Comparison of ENCODE assay signal across 19 cellular contexts in the genomic region with DNA sequence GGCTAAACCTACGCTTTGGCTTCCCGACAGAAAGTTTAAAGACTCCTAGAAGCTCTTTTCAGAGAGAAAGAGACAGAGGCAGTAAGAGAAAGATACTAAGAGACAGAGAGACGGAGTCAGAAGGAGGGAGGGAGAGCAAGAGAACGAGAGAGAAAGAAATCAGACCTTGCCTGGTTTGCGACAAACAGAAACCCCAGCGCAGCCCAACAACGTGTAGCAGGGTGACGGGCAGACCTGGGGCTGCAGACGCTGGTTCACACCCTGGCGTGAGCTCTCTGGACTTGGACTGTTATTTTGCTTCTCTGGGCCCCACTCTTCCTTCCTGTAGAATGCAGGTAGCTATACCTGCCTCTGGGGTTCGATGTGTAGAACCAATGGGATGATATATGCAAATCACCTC.
DNase-seq lines count a peak whose midpoint lies in the region; ATAC-seq and TF ChIP-seq lines count a peak whose summit lies in the region.
"Had no signal": no experiment of that assay in that cellular context is flagged by ENCODE, and none has a peak within 500 bp of the region (broad histone marks: within the 10 kb centered on the region; RNA-seq: fewer than 3 reads in every experiment).

No MANE protein-coding gene starts in this region.

- peak overlapping the region; percentile 23 for H3K9ac ChIP-seq in adipocyte (ENCODE audit: low read length)

- H3K27me3 ChIP-seq in right cardiac atrium (ENCODE audit: control insufficient read depth, insufficient read depth), result no peaks in the 10 kb centered on the region
- H3K27me3 ChIP-seq in adipocyte (replicated peaks; ENCODE audit: control insufficient read depth, insufficient read depth, low read length), result no peaks in the 10 kb centered on the region
- H3K27me3 ChIP-seq in vagina, result no peaks in the 10 kb centered on the region
- H3K27me3 ChIP-seq: dorsolateral prefrontal cortex, gastrocnemius medialis, ovary, sigmoid colon, upper lobe of left lung had no signal

- no peaks in the 10 kb centered on the region for H3K36me3 Mint-ChIP-seq in memory B cell
- H3K36me3 Mint-ChIP-seq: CD14-positive monocyte had no signal

- H3K27ac ChIP-seq in right cardiac atrium (ENCODE audit: low read length) (no peak overlapping the region), vagina (peak overlapping the region; percentile 44)
- H3K27ac ChIP-seq: gastrocnemius medialis, ovary, upper lobe of left lung had no signal

- peak; percentile 33 for ATAC-seq in Right ventricle myocardium superior (ENCODE audit: poor library complexity)
- ATAC-seq in right cardiac atrium, result no peak
- ATAC-seq in memory B cell (ENCODE audit: low read depth), result no peak
- no peak for ATAC-seq in GM21528 (IDR thresholded peaks at IDR 0.05; ENCODE audit: low FRiP score, unreplicated experiment)

- H3K27ac Mint-ChIP-seq in memory B cell, result no peak overlapping the region
- H3K27ac Mint-ChIP-seq: activated naive CD8-positive, alpha-beta T cell treated with anti-CD3 and anti-CD28 coated beads, Interleukin-2, amount 50 U/mL, for 24 hours; activated T-helper 2 cell treated with anti-CD3 and anti-CD28 coated beads, Interferon-gamma antibody, Interleukin-2, Interleukin-4, amounts not matched to agents 10 μg/mL and 5 μg/mL and 100 μg/mL, durations not matched to agents 14 hours and 24 hours and 36 hours; CD14-positive monocyte; stimulated activated naive CD8-positive, alpha-beta T cell treated with anti-CD3 and anti-CD28 coated beads, Interleukin-15, Interleukin-2, amounts not matched to agents 100 ng/mL and 50 ng/mL, for 24 hours had no signal

- no peak for TF ChIP-seq CTCF in vagina (IDR thresholded peaks at IDR 0.05)

- H3K4me1 ChIP-seq in right cardiac atrium (ENCODE audit: control insufficient read depth, insufficient read depth, low read length), result no peaks in the 10 kb centered on the region
- peaks cover 7% of the 10 kb centered on the region for H3K4me1 ChIP-seq in adipocyte (ENCODE audit: control insufficient read depth, insufficient read depth, low read length)
- no peaks in the 10 kb centered on the region for H3K4me1 ChIP-seq in vagina

- TF ChIP-seq POLR2A in vagina (IDR thresholded peaks at IDR 0.05), result no peak

- no peaks in the 10 kb centered on the region for H3K9me3 Mint-ChIP-seq in memory B cell
- H3K9me3 Mint-ChIP-seq: activated naive CD8-positive, alpha-beta T cell treated with anti-CD3 and anti-CD28 coated beads, Interleukin-2, amount 50 U/mL, for 24 hours; activated T-helper 2 cell treated with anti-CD3 and anti-CD28 coated beads, Interferon-gamma antibody, Interleukin-2, Interleukin-4, amounts not matched to agents 10 μg/mL and 5 μg/mL and 100 μg/mL, durations not matched to agents 14 hours and 24 hours and 36 hours; CD14-positive monocyte; stimulated activated naive CD8-positive, alpha-beta T cell treated with anti-CD3 and anti-CD28 coated beads, Interleukin-15, Interleukin-2, amounts not matched to agents 100 ng/mL and 50 ng/mL, for 24 hours had no signal

- no peaks in the 10 kb centered on the region for H3K9me3 ChIP-seq in right cardiac atrium (ENCODE audit: control insufficient read depth, low read length)
- no peaks in the 10 kb centered on the region for H3K9me3 ChIP-seq in adipocyte (ENCODE audit: control insufficient read depth, low read length)
- no peaks in the 10 kb centered on the region for H3K9me3 ChIP-seq in vagina
- H3K9me3 ChIP-seq: gastrocnemius medialis, ovary, sigmoid colon, upper lobe of left lung had no signal

- peak overlapping the region; percentile 35 for H3K4me3 Mint-ChIP-seq in memory B cell
- H3K4me3 Mint-ChIP-seq: activated naive CD8-positive, alpha-beta T cell treated with anti-CD3 and anti-CD28 coated beads, Interleukin-2, amount 50 U/mL, for 24 hours; CD14-positive monocyte; stimulated activated naive CD8-positive, alpha-beta T cell treated with anti-CD3 and anti-CD28 coated beads, Interleukin-15, Interleukin-2, amounts not matched to agents 100 ng/mL and 50 ng/mL, for 24 hours had no signal

- intact Hi-C loops in Right ventricle myocardium superior (cut with DNase I) (loop anchor here (5.0 to 10.0 kb wide), 4 partner anchors 62 to 805 kb away; no protein-coding TSS in a partner anchor), right cardiac atrium (cut with DNase I) (loop anchor here in 3 of 4 donors (5.0 to 10.0 kb wide), 5 partner anchors 215 to 812 kb away; no protein-coding TSS in a partner anchor), vagina (cut with DNase I) (loop anchor here (10.0 kb wide), 1 partner anchor 212 kb away; no protein-coding TSS in a partner anchor)

- peaks cover 32% of the 10 kb centered on the region for H3K4me1 Mint-ChIP-seq in memory B cell

- no peaks in the 10 kb centered on the region for H3K27me3 Mint-ChIP-seq in memory B cell
- H3K27me3 Mint-ChIP-seq: stimulated activated naive CD8-positive, alpha-beta T cell treated with anti-CD3 and anti-CD28 coated beads, Interleukin-15, Interleukin-2, amounts not matched to agents 100 ng/mL and 50 ng/mL, for 24 hours had no signal

- DNase-seq in Right ventricle myocardium superior (no peak), right cardiac atrium (no peak), adipocyte (ENCODE audit: low read depth) (no peak), memory B cell (ENCODE audit: low spot score in 2 of 2) (no peak), vagina (ENCODE audit: extremely low spot score in 2 of 2) (no peak), DMS114 treated with DMSO at 0.1 percent for 48 hours (lab: John Stamatoyannopoulos, UW; ENCODE audit: unreplicated experiment) (no peak), SW480 (ENCODE audit: low spot score) (no peak)
- DNase-seq: DMS79 treated with DMSO at 0.1 percent for 48 hours, NCI-H774 had no signal

- 79% methylated on average over 11 of the region's 11 CpGs for WGBS in right cardiac atrium

- H3K4me3 ChIP-seq in right cardiac atrium (ENCODE audit: low read length), result no peak overlapping the region
- H3K4me3 ChIP-seq in adipocyte (ENCODE audit: low read length), result peak overlapping the region; percentile 35
- H3K4me3 ChIP-seq in vagina, result peak overlapping the region in 1 of 2 donors; percentile 16
- H3K4me3 ChIP-seq: gastrocnemius medialis, ovary, upper lobe of left lung had no signal

- H3K36me3 ChIP-seq in adipocyte (ENCODE audit: control insufficient read depth, insufficient read depth, low read length, severe bottlenecking) (no peaks in the 10 kb centered on the region), vagina (no peaks in the 10 kb centered on the region)
- H3K36me3 ChIP-seq: gastrocnemius medialis, ovary, upper lobe of left lung had no signal
